24 cellular contexts compared by ENCODE assay signal in the genomic region with DNA sequence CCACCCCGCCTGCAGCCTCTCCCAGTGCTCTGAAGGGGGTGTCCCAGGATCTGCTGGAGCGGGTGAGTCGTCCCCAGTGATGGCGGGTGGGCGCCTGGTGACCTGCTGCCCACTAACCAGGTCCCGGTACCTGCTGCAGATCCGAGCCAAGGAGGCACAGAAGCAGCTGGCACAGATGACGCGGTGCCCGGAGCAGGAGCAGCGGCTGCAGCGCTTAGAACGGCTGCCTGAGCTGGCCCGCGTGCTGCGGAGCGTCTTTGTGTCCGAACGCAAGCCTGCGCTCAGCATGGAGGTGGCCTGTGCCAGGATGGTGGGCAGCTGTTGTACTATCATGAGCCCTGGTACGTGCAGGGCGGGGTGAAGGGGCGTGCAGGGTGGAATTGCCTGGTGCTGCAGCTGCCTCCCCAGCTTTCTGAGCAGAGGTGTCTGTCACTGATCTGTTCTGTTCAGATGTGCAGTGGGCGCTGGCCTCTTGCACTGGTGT. TPM values are rescaled to one million over a fixed set of nuclear protein-coding genes. Genes with fewer than 3 reads are reported as not detected.
A peak's percentile ranks its signal among the peaks of the same experiment; 100 is the strongest.
DNase-seq lines count a peak whose midpoint lies in the region; ATAC-seq and TF ChIP-seq lines count a peak whose summit lies in the region.
"Had no signal": no experiment of that assay in that cellular context is flagged by ENCODE, and none has a peak within 500 bp of the region (broad histone marks: within the 10 kb centered on the region; RNA-seq: fewer than 3 reads in every experiment).

No MANE protein-coding gene starts in this region.

- H3K23ac ChIP-seq in IMR-90 (ENCODE audit: low read depth, low read length): no peak overlapping the region

- no peak overlapping the region for H2BK15ac ChIP-seq in IMR-90 (ENCODE audit: low read depth, low read length)

- no TSS peak for BruUV-seq in IMR-90 (replicated peaks; lab: Mats Ljungman, UMichigan)

- peaks cover 11 to 60% of the 10 kb centered on the region in 2 experiments; a peak in 3 of 4 replicates for H3K79me1 ChIP-seq in IMR-90 (ENCODE audit: low read depth in 1 of 2, low read length in 2 of 2)

- POLR2A ChIA-PET in IMR-90 (lab: Charles Lee; ENCODE audit: unreplicated experiment): no interaction called here

- peak; percentile 19 for DNase-seq in stimulated activated CD4-positive, alpha-beta T cell treated with anti-CD3 and anti-CD28 coated beads, Interleukin-12 subunit alpha, Interleukin-12 subunit beta, amount 100 ng/mL, for 4 hours
- DNase-seq in stimulated activated CD4-positive, alpha-beta T cell treated with anti-CD3 and anti-CD28 coated beads, Interleukin-2, amount 100 ng/mL, for 48 hours: no peak
- DNase-seq in IMR-90 (no peak), medulla oblongata (ENCODE audit: extremely low spot score) (no peak)
- no peak for DNase-seq in activated naive CD8-positive, alpha-beta T cell treated with anti-CD3 and anti-CD28 coated beads for 36 hours
- DNase-seq in stimulated activated naive B cell treated with anti-CD40 and anti-IgM and Interleukin-4, amounts not matched to agents 10 μg/mL and 1 μg/mL and 100 μg/mL, for 72 hours: no peak
- DNase-seq: CD4-positive, alpha-beta memory T cell; effector CD8-positive, alpha-beta T cell; foreskin keratinocyte; HFFc6; left ventricle myocardium superior; NCI-H2107; NCI-H446 treated with DMSO at 0.1 percent for 48 hours; Peyer's patch; stimulated activated naive CD4-positive, alpha-beta T cell; T-helper 2 cell had no signal

- H3K9me3 Mint-ChIP-seq in activated naive CD8-positive, alpha-beta T cell treated with anti-CD3 and anti-CD28 coated beads for 36 hours: no peaks in the 10 kb centered on the region
- H3K9me3 Mint-ChIP-seq in stimulated activated naive B cell treated with anti-CD40 and anti-IgM and Interleukin-4, amounts not matched to agents 10 μg/mL and 1 μg/mL and 100 μg/mL, for 72 hours: no peaks in the 10 kb centered on the region
- H3K9me3 Mint-ChIP-seq: activated T-helper 17 cell treated with anti-CD3 and anti-CD28 coated beads, Interleukin-2, amount 50 U/mL, for 72 hours; CD4-positive, alpha-beta memory T cell; HFFc6; natural killer cell treated with Interleukin-12 subunit alpha and Interleukin-12 subunit beta and Interleukin-15 and Interleukin-18, amount 100 ng/mL, for 72 hours had no signal

- no peaks in the 10 kb centered on the region for H3K9me1 ChIP-seq in IMR-90 (ENCODE audit: insufficient read depth, low read length)

- peaks cover 19% of the 10 kb centered on the region for H3K4me1 ChIP-seq in IMR-90 (ENCODE audit: control insufficient read depth, insufficient read depth, low read length)
- H3K4me1 ChIP-seq: foreskin keratinocyte had no signal

- H2BK5ac ChIP-seq in IMR-90 (ENCODE audit: low read depth, low read length, poor library complexity, severe bottlenecking): no peak overlapping the region

- H4K8ac ChIP-seq in IMR-90 (ENCODE audit: low read depth in 2 of 2, low read length in 2 of 2): no peak overlapping the region

- H2AFZ ChIP-seq in IMR-90 (replicated peaks; ENCODE audit: low read length, poor library complexity): no peak overlapping the region
- H2AFZ ChIP-seq: hepatocyte had no signal

- no peak for TF ChIP-seq POLR2A in IMR-90 (IDR thresholded peaks at IDR 0.05; ENCODE audit: low read depth, low read length)

- WGBS in IMR-90 (ENCODE audit: extremely low coverage in 2 of 2, insufficient read length in 1 of 2), 2 experiments: 90% methylated on average over 21 of the region's 24 CpGs; no CpG with 5 or more reads in 1 of the 2 experiments

- H3K4me2 ChIP-seq in IMR-90 (ENCODE audit: low read depth, low read length): no peak overlapping the region
- H3K4me2 ChIP-seq: hepatocyte had no signal

- intact Hi-C loops in IMR-90 (cut with micrococcal nuclease): no loop called here

- no peak overlapping the region for H4K5ac ChIP-seq in IMR-90 (ENCODE audit: low read depth, low read length)

- H4K20me1 ChIP-seq in IMR-90 (ENCODE audit: insufficient read depth, low read length): peaks cover 23% of the 10 kb centered on the region

- no peak overlapping the region for H2AK5ac ChIP-seq in IMR-90 (ENCODE audit: low read depth, low read length)

- dilution Hi-C loops in IMR-90 (cut with HindIII; ENCODE audit: low sequenced_read_pairs, unreplicated experiment): no loop called here

- no peak overlapping the region for H2BK20ac ChIP-seq in IMR-90 (ENCODE audit: low read depth, low read length)

- H3K36me3 Mint-ChIP-seq in activated naive CD8-positive, alpha-beta T cell treated with anti-CD3 and anti-CD28 coated beads for 36 hours: peaks cover 47% of the 10 kb centered on the region
- H3K36me3 Mint-ChIP-seq in stimulated activated naive B cell treated with anti-CD40 and anti-IgM and Interleukin-4, amounts not matched to agents 10 μg/mL and 1 μg/mL and 100 μg/mL, for 72 hours: peaks cover 38 to 48% of the 10 kb centered on the region in 2 donors
- H3K36me3 Mint-ChIP-seq: brain; natural killer cell treated with Interleukin-12 subunit alpha and Interleukin-12 subunit beta and Interleukin-15 and Interleukin-18, amount 100 ng/mL, for 72 hours had no signal

- H2BK120ac ChIP-seq in IMR-90 (ENCODE audit: low read depth, low read length): no peak overlapping the region

- no peak overlapping the region for H4K91ac ChIP-seq in IMR-90 (ENCODE audit: insufficient read depth, low read depth, low read length)

- no peak for ATAC-seq in IMR-90 (ENCODE audit: low read depth)
- no peak for ATAC-seq in stimulated activated naive B cell treated with anti-CD40 and anti-IgM and Interleukin-4, amounts not matched to agents 10 μg/mL and 1 μg/mL and 100 μg/mL, for 72 hours (replicated peaks)
- no peak for ATAC-seq in GM18873 (IDR thresholded peaks at IDR 0.05; ENCODE audit: low FRiP score, unreplicated experiment)
- no peak for ATAC-seq in GM21723 (IDR thresholded peaks at IDR 0.05; ENCODE audit: unreplicated experiment)
- ATAC-seq: activated T-helper 17 cell treated with anti-CD3 and anti-CD28 coated beads, Interleukin-2, amount 50 U/mL, for 72 hours; foreskin keratinocyte; left ventricle myocardium superior; natural killer cell treated with Interleukin-12 subunit alpha and Interleukin-12 subunit beta and Interleukin-15 and Interleukin-18, amount 100 ng/mL, for 72 hours; sciatic nerve had no signal

- H2AK9ac ChIP-seq in IMR-90 (replicated peaks; ENCODE audit: low read depth, low read length, poor library complexity): peak overlapping the region; percentile 88

- no peak overlapping the region for H3K18ac ChIP-seq in IMR-90 (ENCODE audit: low read depth, low read length)

- no peaks in the 10 kb centered on the region for H3K9me3 ChIP-seq in IMR-90 (ENCODE audit: control insufficient read depth, insufficient read depth, low read length)
- H3K9me3 ChIP-seq: Peyer's patch had no signal

- peak overlapping the region; percentile 48 for H3K27ac Mint-ChIP-seq in activated naive CD8-positive, alpha-beta T cell treated with anti-CD3 and anti-CD28 coated beads for 36 hours
- peak overlapping the region; percentile 65 for H3K27ac Mint-ChIP-seq in stimulated activated naive B cell treated with anti-CD40 and anti-IgM and Interleukin-4, amounts not matched to agents 10 μg/mL and 1 μg/mL and 100 μg/mL, for 72 hours
- H3K27ac Mint-ChIP-seq: activated T-helper 17 cell treated with anti-CD3 and anti-CD28 coated beads, Interleukin-2, amount 50 U/mL, for 72 hours; brain; HFFc6; natural killer cell treated with Interleukin-12 subunit alpha and Interleukin-12 subunit beta and Interleukin-15 and Interleukin-18, amount 100 ng/mL, for 72 hours had no signal

- TF ChIP-seq RAD21 in IMR-90 (IDR thresholded peaks at IDR 0.05; ENCODE audit: low read length): no peak

- no peak overlapping the region for H3K4ac ChIP-seq in IMR-90 (ENCODE audit: low read depth, low read length)

- no peaks in the 10 kb centered on the region for H3K27me3 Mint-ChIP-seq in activated naive CD8-positive, alpha-beta T cell treated with anti-CD3 and anti-CD28 coated beads for 36 hours
- no peaks in the 10 kb centered on the region for H3K27me3 Mint-ChIP-seq in stimulated activated naive B cell treated with anti-CD40 and anti-IgM and Interleukin-4, amounts not matched to agents 10 μg/mL and 1 μg/mL and 100 μg/mL, for 72 hours
- H3K27me3 Mint-ChIP-seq: activated T-helper 17 cell treated with anti-CD3 and anti-CD28 coated beads, Interleukin-2, amount 50 U/mL, for 72 hours; brain; CD4-positive, alpha-beta memory T cell; natural killer cell treated with Interleukin-12 subunit alpha and Interleukin-12 subunit beta and Interleukin-15 and Interleukin-18, amount 100 ng/mL, for 72 hours had no signal

- H3K27ac ChIP-seq in IMR-90 (ENCODE audit: insufficient read depth, low read length): no peak overlapping the region
- H3K27ac ChIP-seq: foreskin keratinocyte, hepatocyte, Peyer's patch, VCaP had no signal

- H3K14ac ChIP-seq in IMR-90 (replicated peaks; ENCODE audit: low read depth, low read length): no peak overlapping the region

- H3K9ac ChIP-seq in IMR-90 (ENCODE audit: low read depth, low read length): no peak overlapping the region

- CTCF ChIA-PET in IMR-90 (lab: Yijun Ruan, JAX): no interaction called here

- in situ Hi-C loops in IMR-90 (cut with MboI; ENCODE audit: low sequenced_read_pairs): no loop called here

- H3K4me3 ChIP-seq in IMR-90 (ENCODE audit: insufficient read depth, low read depth, low read length): no peak overlapping the region
- H3K4me3 ChIP-seq: hepatocyte, Peyer's patch had no signal

- H3K4me1 Mint-ChIP-seq in activated naive CD8-positive, alpha-beta T cell treated with anti-CD3 and anti-CD28 coated beads for 36 hours: peaks cover 26% of the 10 kb centered on the region
- peaks cover 18 to 56% of the 10 kb centered on the region in 2 donors for H3K4me1 Mint-ChIP-seq in stimulated activated naive B cell treated with anti-CD40 and anti-IgM and Interleukin-4, amounts not matched to agents 10 μg/mL and 1 μg/mL and 100 μg/mL, for 72 hours

- peaks cover 19% of the 10 kb centered on the region for H3K36me3 ChIP-seq in IMR-90 (ENCODE audit: control insufficient read depth, insufficient read depth, low read length)

- peak overlapping the region; percentile 29 for H3K4me3 Mint-ChIP-seq in activated naive CD8-positive, alpha-beta T cell treated with anti-CD3 and anti-CD28 coated beads for 36 hours
- H3K4me3 Mint-ChIP-seq in stimulated activated naive B cell treated with anti-CD40 and anti-IgM and Interleukin-4, amounts not matched to agents 10 μg/mL and 1 μg/mL and 100 μg/mL, for 72 hours: peak overlapping the region; percentile 2 to 11
- H3K4me3 Mint-ChIP-seq: activated T-helper 17 cell treated with anti-CD3 and anti-CD28 coated beads, Interleukin-2, amount 50 U/mL, for 72 hours; brain; HFFc6; natural killer cell treated with Interleukin-12 subunit alpha and Interleukin-12 subunit beta and Interleukin-15 and Interleukin-18, amount 100 ng/mL, for 72 hours had no signal

- no peak overlapping the region for H3K56ac ChIP-seq in IMR-90 (ENCODE audit: extremely low read depth, insufficient read depth, low read length)

- no peak for TF ChIP-seq CTCF in IMR-90 (conservative IDR thresholded peaks at IDR 0.05; ENCODE audit: low read depth, low read length)

- H3K27me3 ChIP-seq in IMR-90 (ENCODE audit: control insufficient read depth, insufficient read depth, low read length): no peaks in the 10 kb centered on the region
- H3K27me3 ChIP-seq: foreskin keratinocyte, hepatocyte, Peyer's patch had no signal

RNA-seq across cellular contexts. Expression of gene CDT1, which starts 3.6 kb away (rescaled TPM):
- 3.2 and 4.7 TPM in 2 replicates for total RNA-seq in IMR-90 (2012; rRNA removed)
- polyA plus RNA-seq in IMR-90 (2012; rRNA removed): 11.8 and 13.2 TPM in 2 replicates
- 6.8 and 10.7 TPM in 2 replicates for polyA plus RNA-seq in IMR-90 (2012; cell fraction: cytosol; rRNA removed)
- 4.7 and 22.2 TPM in 2 replicates for polyA plus RNA-seq in IMR-90 (2012; cell fraction: nucleus; rRNA removed; ENCODE audit: low replicate concordance)
- 100 to 1,000 TPM; 156 to 158 TPM for total RNA-seq in activated naive CD8-positive, alpha-beta T cell treated with anti-CD3 and anti-CD28 coated beads for 36 hours

RNA-seq across cellular contexts. Expression of gene APRT, which starts 4.5 kb away (rescaled TPM):
- 40.5 and 41.7 TPM in 2 replicates for total RNA-seq in IMR-90 (2012; rRNA removed)
- polyA plus RNA-seq in IMR-90 (2012; rRNA removed): 157 and 209 TPM in 2 replicates
- polyA plus RNA-seq in IMR-90 (2012; cell fraction: cytosol; rRNA removed): 109 and 184 TPM in 2 replicates
- 87.9 and 240 TPM in 2 replicates for polyA plus RNA-seq in IMR-90 (2012; cell fraction: nucleus; rRNA removed; ENCODE audit: low replicate concordance)
- total RNA-seq in activated naive CD8-positive, alpha-beta T cell treated with anti-CD3 and anti-CD28 coated beads for 36 hours: 100 to 1,000 TPM; 241 to 272 TPM

RNA-seq across cellular contexts. Expression of gene PIEZO1, which starts 22.2 kb away (rescaled TPM):
- total RNA-seq in IMR-90 (2012; rRNA removed): 36.2 and 48.6 TPM in 2 replicates
- 372 and 392 TPM in 2 replicates for polyA plus RNA-seq in IMR-90 (2012; rRNA removed)
- 218 and 326 TPM in 2 replicates for polyA plus RNA-seq in IMR-90 (2012; cell fraction: cytosol; rRNA removed)
- polyA plus RNA-seq in IMR-90 (2012; cell fraction: nucleus; rRNA removed; ENCODE audit: low replicate concordance): 957 and 2,926 TPM in 2 replicates
- 10 to 100 TPM; 86.7 to 87.0 TPM for total RNA-seq in activated naive CD8-positive, alpha-beta T cell treated with anti-CD3 and anti-CD28 coated beads for 36 hours

RNA-seq across cellular contexts. Expression of gene GALNS, which starts 49.6 kb away (rescaled TPM):
- total RNA-seq in IMR-90 (2012; rRNA removed): 7.2 TPM in 2 replicates
- polyA plus RNA-seq in IMR-90 (2012; rRNA removed): 30.2 and 32.5 TPM in 2 replicates
- 28.6 and 42.1 TPM in 2 replicates for polyA plus RNA-seq in IMR-90 (2012; cell fraction: cytosol; rRNA removed)
- polyA plus RNA-seq in IMR-90 (2012; cell fraction: nucleus; rRNA removed; ENCODE audit: low replicate concordance): 24.8 and 44.6 TPM in 2 replicates
- 10 to 100 TPM; 14.7 to 14.9 TPM for total RNA-seq in activated naive CD8-positive, alpha-beta T cell treated with anti-CD3 and anti-CD28 coated beads for 36 hours

RNA-seq across cellular contexts. Expression of gene TRAPPC2L, which starts 49.7 kb away (rescaled TPM):
- 84.2 and 102 TPM in 2 replicates for total RNA-seq in IMR-90 (2012; rRNA removed)
- polyA plus RNA-seq in IMR-90 (2012; rRNA removed): 109 and 112 TPM in 2 replicates
- 69.3 and 87.7 TPM in 2 replicates for polyA plus RNA-seq in IMR-90 (2012; cell fraction: cytosol; rRNA removed)
- 45.7 and 54.3 TPM in 2 replicates for polyA plus RNA-seq in IMR-90 (2012; cell fraction: nucleus; rRNA removed; ENCODE audit: low replicate concordance)
- total RNA-seq in activated naive CD8-positive, alpha-beta T cell treated with anti-CD3 and anti-CD28 coated beads for 36 hours: 10 to 100 TPM; 81.8 to 91.3 TPM

Comparison
In these comparisons a context has a peak if more than half of its experiments do, and no peak if none do; other contexts are left out.
1. RNA of gene CDT1, which starts 3.6 kb away (total RNA-seq): 156 to 158 TPM in activated naive CD8-positive, alpha-beta T cell treated with anti-CD3 and anti-CD28 coated beads for 36 hours; 3.2 to 4.7 TPM in IMR-90; every median in the first group is over 10 times any median in the second.